Comparison of ENCODE assay signal across 16 cellular contexts in the genomic region with DNA sequence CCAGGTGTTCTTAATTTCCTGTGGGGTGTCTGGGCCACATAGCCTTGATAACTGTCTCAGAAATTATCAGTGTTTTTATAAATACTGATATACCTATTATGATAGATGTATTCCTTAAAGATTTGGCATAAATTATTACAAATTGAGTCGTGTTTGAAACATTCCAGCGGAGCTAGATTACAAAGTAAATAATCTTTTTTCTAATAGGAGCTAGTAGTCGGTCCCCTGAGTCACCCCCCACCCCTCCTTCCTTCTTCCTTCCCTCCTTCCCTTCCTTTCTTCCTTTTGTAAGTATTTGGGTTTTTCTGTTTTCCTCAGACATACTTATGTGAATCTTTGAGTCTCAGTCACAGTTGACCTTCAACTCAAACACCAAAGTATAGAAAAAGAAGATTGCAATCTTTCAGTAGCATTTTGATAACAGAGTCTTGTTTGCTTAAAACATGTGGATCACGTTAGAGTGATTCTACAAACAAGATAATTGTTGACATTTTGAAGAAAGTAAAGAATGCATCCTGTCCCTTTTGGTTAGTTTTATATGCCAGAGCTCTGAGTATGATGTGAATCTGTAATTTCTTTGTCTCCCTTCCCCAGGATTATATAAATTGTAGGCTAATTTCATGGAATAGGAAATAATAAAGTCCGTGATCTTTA.
DNase-seq lines count a peak whose midpoint lies in the region; ATAC-seq, FAIRE-seq and TF ChIP-seq lines count a peak whose summit lies in the region.
"Had no signal": no experiment of that assay in that cellular context is flagged by ENCODE, and none has a peak within 500 bp of the region (broad histone marks: within the 10 kb centered on the region; RNA-seq: fewer than 3 reads in every experiment).

No MANE protein-coding gene starts in this region.

- FAIRE-seq in A549 (lab: Jason Lieb, UNC): no peak
- FAIRE-seq in HTR-8/SVneo (lab: Jason Lieb, UNC): peak; percentile 72
- FAIRE-seq: GM12891, K562 had no signal

- POLR2A ChIA-PET in A549 (lab: Yijun Ruan, JAX) (no interaction called here), A673 (lab: Charles Lee; ENCODE audit: low non-redundant PET) (no interaction called here)

- H3K36me3 ChIP-seq in A673 (ENCODE audit: insufficient read depth, low read length, poor library complexity, severe bottlenecking): no peaks in the 10 kb centered on the region
- H3K36me3 ChIP-seq: BLaER1 had no signal

- H3K27me3 ChIP-seq in A673 (replicated peaks; ENCODE audit: insufficient read depth, low read depth, low read length, poor library complexity): no peaks in the 10 kb centered on the region
- H3K27me3 ChIP-seq: BLaER1 had no signal

- ATAC-seq in A549 (no peak), SK-N-SH treated with all-trans-retinoic acid at 6 μM for 48 hours (no peak), HG03520 (IDR thresholded peaks at IDR 0.05; ENCODE audit: unreplicated experiment) (no peak)
- ATAC-seq: GM23338, K562 had no signal

- TF ChIP-seq EP300 in A549 (IDR thresholded peaks at IDR 0.05): no peak

- DNase-seq in A549 (ENCODE audit: low read depth in 1 of 2, low spot score in 1 of 2): no peak
- DNase-seq in HTR-8/SVneo (ENCODE audit: insufficient read length, low spot score): no peak
- peak; percentile 41 for DNase-seq in fibroblast of villous mesenchyme (ENCODE audit: low read depth)
- DNase-seq in activated CD8-positive, alpha-beta memory T cell treated with anti-CD3 and anti-CD28 coated beads, Interleukin-2, amount 50 U/mL, for 48 hours: no peak
- no peak for DNase-seq in A673 (ENCODE audit: low spot score)
- no peak for DNase-seq in cerebellum (ENCODE audit: low spot score)
- DNase-seq: AML-193; Caco-2; CD8-positive, alpha-beta memory T cell; H7 had no signal

- intact Hi-C loops in A673 (cut with micrococcal nuclease; ENCODE audit: unreplicated experiment): no loop called here

- H3K9me3 ChIP-seq in A549: no peaks in the 10 kb centered on the region
- no peaks in the 10 kb centered on the region for H3K9me3 ChIP-seq in A673 (ENCODE audit: low read depth, low read length, poor library complexity, severe bottlenecking)
- H3K9me3 ChIP-seq: BLaER1, Caco-2 had no signal

- H3K4me1 ChIP-seq in A549 (no peaks in the 10 kb centered on the region), A673 (ENCODE audit: insufficient read depth, low read length, poor library complexity, severe bottlenecking) (no peaks in the 10 kb centered on the region)
- H3K4me1 ChIP-seq: BLaER1, Caco-2 had no signal

- WGBS in A549 (ENCODE audit: missing lambda C conversion rate): 47% methylated on average over 5 of the region's 5 CpGs

- no TSS peak for BruUV-seq in A673 (replicated peaks; lab: Mats Ljungman, UMichigan)

- TF ChIP-seq RAD21 in A549 (conservative IDR thresholded peaks at IDR 0.05 in 1 of 2, IDR thresholded peaks at IDR 0.05 in 1 of 2): no peak

- no peak for TF ChIP-seq POLR2A in A549 (IDR thresholded peaks at IDR 0.05; ENCODE audit: low read length)

- H3K4me3 ChIP-seq in A549 (no peak overlapping the region), fibroblast of villous mesenchyme (ENCODE audit: low read depth, low read length) (no peak overlapping the region), A673 (ENCODE audit: low read depth, low read length, poor library complexity, severe bottlenecking) (no peak overlapping the region)
- H3K4me3 ChIP-seq: BLaER1, GM23338, K562 had no signal

- TF ChIP-seq CTCF in A549 (IDR thresholded peaks at IDR 0.05): no peak
- TF ChIP-seq CTCF in fibroblast of villous mesenchyme (IDR thresholded peaks at IDR 0.05; ENCODE audit: insufficient read depth, low read depth, low read length): no peak
- TF ChIP-seq CTCF in A673 (conservative IDR thresholded peaks at IDR 0.05; ENCODE audit: low read depth, low read length): no peak

- no peak overlapping the region for H3K4me2 ChIP-seq in A549
- H3K4me2 ChIP-seq: BLaER1, GM23338 had no signal

- CTCF ChIA-PET in A549 (lab: Yijun Ruan, JAX): no interaction called here
- CTCF ChIA-PET in A673 (lab: Charles Lee): no interaction called here

- no peak overlapping the region for H3K27ac ChIP-seq in A549
- H3K27ac ChIP-seq in A673 (ENCODE audit: low read depth, low read length, poor library complexity, severe bottlenecking): no peak overlapping the region
- H3K27ac ChIP-seq: BLaER1 had no signal

TF ChIP-seq in A549, 52 proteins besides CTCF, POLR2A, EP300 and RAD21:
- no peak for TF ChIP-seq SMC3 (IDR thresholded peaks at IDR 0.05)
- TF ChIP-seq GATA3 (IDR thresholded peaks at IDR 0.05; ENCODE audit: borderline replicate concordance): 0 out of 2 replicates have a peak, but pooled peaks have one; percentile 31

TF ChIP-seq in SK-N-SH treated with all-trans-retinoic acid at 6 μM for 48 hours, 23 proteins besides CTCF, POLR2A, EP300 and RAD21:
- no peak; the same call in 1 of the 2 replicates for TF ChIP-seq TCF4 (CRISPR knock-in tag; IDR thresholded peaks at IDR 0.05; ENCODE audit: borderline replicate concordance)
- no peak for TF ChIP-seq ARNTL (CRISPR knock-in tag; IDR thresholded peaks at IDR 0.05; ENCODE audit: borderline replicate concordance, low read depth)
- TF ChIP-seq ESRRG (CRISPR knock-in tag; IDR thresholded peaks at IDR 0.05): no peak
- TF ChIP-seq ISL1 (CRISPR knock-in tag; IDR thresholded peaks at IDR 0.05): 0 out of 2 replicates have a peak, but pooled peaks have one; percentile 9
TF ChIP-seq in SK-N-SH treated with all-trans-retinoic acid at 6 μM for 48 hours: peak in this region for 1.
